ENCODE assay signal across 20 cellular contexts in the genomic region with DNA sequence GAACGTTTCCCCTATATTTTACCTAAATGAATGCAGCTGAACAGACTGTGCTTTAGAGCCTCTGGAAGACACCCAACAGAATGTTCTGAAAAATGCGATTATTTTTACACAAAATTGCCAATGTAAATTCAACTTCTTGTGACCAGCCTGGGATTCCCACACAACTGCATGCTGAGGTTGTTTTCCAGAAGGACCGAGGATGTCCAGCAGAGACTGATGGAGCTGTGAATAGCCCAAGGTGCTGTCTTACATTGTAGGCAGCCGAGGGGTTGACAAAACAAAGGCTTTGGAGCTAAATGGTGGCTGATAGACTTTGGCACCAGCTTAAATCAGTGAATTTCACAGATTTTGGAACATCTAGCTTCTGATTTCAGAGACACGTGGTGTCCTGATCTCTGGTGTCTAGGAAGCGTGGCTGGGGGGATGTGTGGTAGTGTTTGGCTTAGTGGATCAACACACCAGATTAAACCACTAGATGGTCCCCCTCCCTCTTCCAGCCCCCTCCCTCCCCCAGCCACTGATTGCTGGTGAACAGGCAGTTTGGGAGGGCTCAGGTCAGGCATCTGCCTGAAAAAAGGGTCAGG.
DNase-seq lines count a peak whose midpoint lies in the region; ATAC-seq, FAIRE-seq and TF ChIP-seq lines count a peak whose summit lies in the region.
"Had no signal": no experiment of that assay in that cellular context is flagged by ENCODE, and none has a peak within 500 bp of the region (broad histone marks: within the 10 kb centered on the region; RNA-seq: fewer than 3 reads in every experiment).

No MANE protein-coding gene starts in this region.

- no peaks in the 10 kb centered on the region for H3K79me2 ChIP-seq in K562 (ENCODE audit: control insufficient read depth, insufficient read depth, low read length)

- H3K4me2 ChIP-seq in K562 (ENCODE audit: insufficient read depth, low read length), result no peak overlapping the region

- FAIRE-seq in K562 (lab: Jason Lieb, UNC), result no peak
- FAIRE-seq: GM18507 had no signal

- no peak overlapping the region for H3K27ac ChIP-seq in K562 (ENCODE audit: extremely low read depth, low read depth, low read length)
- H3K27ac ChIP-seq in ascending aorta, result no peak overlapping the region
- H3K27ac ChIP-seq: GM23248 had no signal

- CTCF ChIA-PET in K562 (lab: Yijun Ruan, JAX; ENCODE audit: low intra/inter-chr PET ratio), result no interaction called here

- no peak overlapping the region for H3K4me3 ChIP-seq in K562
- H3K4me3 ChIP-seq in ascending aorta, result no peak overlapping the region
- H3K4me3 ChIP-seq: GM23248, HAP-1 had no signal

- H3K36me3 ChIP-seq in K562 (ENCODE audit: control insufficient read depth, insufficient read depth, low read length) (no peaks in the 10 kb centered on the region), ascending aorta (no peaks in the 10 kb centered on the region)
- H3K36me3 ChIP-seq: HAP-1 had no signal

- POLR2A ChIA-PET in K562 (lab: Yijun Ruan, JAX), result no interaction called here

- H3K9me3 ChIP-seq in K562 (replicated peaks; ENCODE audit: control insufficient read depth, insufficient read depth, low read depth, low read length), result no peaks in the 10 kb centered on the region
- no peaks in the 10 kb centered on the region for H3K9me3 ChIP-seq in ascending aorta
- H3K9me3 ChIP-seq: HAP-1 had no signal

- TF ChIP-seq CTCF in K562 (IDR thresholded peaks at IDR 0.05 in 2 of 3, conservative IDR thresholded peaks at IDR 0.05 in 1 of 3; ENCODE audit: insufficient read depth in 2 of 3, low read depth in 1 of 3, low read length in 3 of 3), result no peak
- TF ChIP-seq CTCF in ascending aorta (IDR thresholded peaks at IDR 0.05), result no peak

- TF ChIP-seq EP300 in K562 (IDR thresholded peaks at IDR 0.05; ENCODE audit: low read length), result no peak

- intact Hi-C loops in K562 (cut with micrococcal nuclease) (no loop called here), ascending aorta (cut with DNase I) (no loop called here)

- TF ChIP-seq POLR2A in K562 (conservative IDR thresholded peaks at IDR 0.05), result no peak

- H3K9me1 ChIP-seq in K562 (ENCODE audit: control insufficient read depth, insufficient read depth, low read length), result no peaks in the 10 kb centered on the region

- no peak overlapping the region for H2AFZ ChIP-seq in K562 (ENCODE audit: low read depth, low read length)
- H2AFZ ChIP-seq: GM23248 had no signal

- H3K27me3 ChIP-seq in K562 (ENCODE audit: control insufficient read depth in 2 of 2, insufficient read depth in 2 of 2, low read length in 2 of 2) (peaks cover 35 to 65% of the 10 kb centered on the region in 2 experiments), ascending aorta (no peaks in the 10 kb centered on the region)

- no peak overlapping the region for H3K9ac ChIP-seq in K562 (ENCODE audit: insufficient read depth in 1 of 2, low read depth in 2 of 2, low read length in 2 of 2)
- H3K9ac ChIP-seq: GM23248 had no signal

- 0 out of 2 replicates have a peak, but pooled peaks cover 1% of the 10 kb centered on the region for H4K20me1 ChIP-seq in K562 (replicated peaks; ENCODE audit: control insufficient read depth, insufficient read depth, low read length)

- DNase-seq in NCI-H82 (lab: John Stamatoyannopoulos, UW), result peak; percentile 22
- DNase-seq in NCI-H82 treated with DMSO at 0.1 percent for 48 hours (lab: John Stamatoyannopoulos, UW; ENCODE audit: unreplicated experiment), result no peak
- DNase-seq in K562 (ENCODE audit: extremely low read depth in 1 of 4, low spot score in 3 of 4), result no peak
- DNase-seq in inferior parietal cortex (ENCODE audit: extremely low spot score), result peak; percentile 53
- DNase-seq in superior temporal gyrus (ENCODE audit: extremely low spot score), result peak; percentile 50
- DNase-seq in ascending aorta (ENCODE audit: low spot score in 2 of 2), result no peak
- DNase-seq in RKO (ENCODE audit: low spot score), result no peak
- DNase-seq: 8988T, DMS153, DND-41, GM23248, IMR-90, NCI-H1048, NCI-H187 treated with DMSO at 0.1 percent for 48 hours, NCI-H2107, NCI-H524, SHP77 treated with DMSO at 0.1 percent for 48 hours had no signal

- H3K4me1 ChIP-seq in K562 (replicated peaks in 1 of 2; ENCODE audit: control insufficient read depth in 2 of 2, insufficient read depth in 2 of 2, low read length in 2 of 2), result peaks cover 0 to 6% of the 10 kb centered on the region in 2 experiments; a peak in 2 of 5 replicates
- H3K4me1 ChIP-seq in ascending aorta, result no peaks in the 10 kb centered on the region

- in situ Hi-C loops in K562 (cut with MboI), result no loop called here

- no peak for TF ChIP-seq RAD21 in K562 (CRISPR knock-in tag; conservative IDR thresholded peaks at IDR 0.05 in 1 of 2, IDR thresholded peaks at IDR 0.05 in 1 of 2)

- ATAC-seq in K562, result no peak
- no peak for ATAC-seq in GM19452 (IDR thresholded peaks at IDR 0.05; ENCODE audit: unreplicated experiment)

- BruUV-seq in K562 (replicated peaks; lab: Mats Ljungman, UMichigan), result no TSS peak

- 0% methylated on average over 6 of the region's 6 CpGs for WGBS in K562 (ENCODE audit: insufficient coverage, low coverage, missing lambda C conversion rate)

TF ChIP-seq in K562, 482 proteins besides CTCF, POLR2A, EP300 and RAD21:
- TF ChIP-seq KDM1A (IDR thresholded peaks at IDR 0.05) (peak; percentile 42 to 63; a peak in 3 of 4 replicates), ZNF3 (CRISPR knock-in tag; IDR thresholded peaks at IDR 0.05) (no peak), U2AF2 (optimal IDR thresholded peaks at IDR 0.05; ENCODE audit: low read depth, low read length) (no peak), ZFP36 (IDR thresholded peaks at IDR 0.05; ENCODE audit: low read depth, low read length, partially characterized antibody) (no peak)
- TF ChIP-seq, protein P1, sequence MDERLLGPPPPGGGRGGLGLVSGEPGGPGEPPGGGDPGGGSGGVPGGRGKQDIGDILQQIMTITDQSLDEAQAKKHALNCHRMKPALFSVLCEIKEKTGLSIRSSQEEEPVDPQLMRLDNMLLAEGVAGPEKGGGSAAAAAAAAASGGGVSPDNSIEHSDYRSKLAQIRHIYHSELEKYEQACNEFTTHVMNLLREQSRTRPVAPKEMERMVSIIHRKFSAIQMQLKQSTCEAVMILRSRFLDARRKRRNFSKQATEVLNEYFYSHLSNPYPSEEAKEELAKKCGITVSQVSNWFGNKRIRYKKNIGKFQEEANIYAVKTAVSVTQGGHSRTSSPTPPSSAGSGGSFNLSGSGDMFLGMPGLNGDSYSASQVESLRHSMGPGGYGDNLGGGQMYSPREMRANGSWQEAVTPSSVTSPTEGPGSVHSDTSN (CRISPR knock-in tag; IDR thresholded peaks at IDR 0.05; ENCODE audit: low read depth), result no peak
- TF ChIP-seq, protein P1 (tag; conservative IDR thresholded peaks at IDR 0.05; ENCODE audit: low read depth), result no peak
TF ChIP-seq in K562: peak in this region for 1.

Comparison
In these comparisons a context has a peak if more than half of its experiments do, and no peak if none do; other contexts are left out.
1. DNase-seq: peak in NCI-H82 (single experiment), inferior parietal cortex (single experiment) and superior temporal gyrus (single experiment); none in NCI-H82 treated with DMSO at 0.1 percent for 48 hours (single experiment), K562 (0 of 4), ascending aorta (0 of 2) and RKO (single experiment).